In the genomic region with DNA sequence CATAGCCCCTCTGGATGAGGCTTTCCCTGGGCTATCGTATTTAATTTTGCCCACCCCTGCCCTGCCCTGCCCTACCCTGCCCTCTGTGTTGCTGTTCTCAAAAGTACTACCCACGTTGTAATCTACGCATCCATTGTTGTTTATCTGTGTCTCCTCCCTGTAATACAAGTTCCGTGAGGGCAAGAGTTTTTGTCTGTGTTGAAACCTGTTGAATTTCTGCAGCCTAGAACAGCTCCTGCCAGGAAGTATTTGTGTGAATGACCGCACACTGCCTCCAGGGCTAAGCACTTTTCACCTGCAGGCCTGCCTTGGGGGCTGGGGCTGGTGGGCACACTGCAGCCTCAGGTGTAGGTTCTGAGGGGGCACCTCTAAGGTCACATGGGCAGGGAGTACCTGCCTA, we compare ENCODE assay signal across 7 cellular contexts.
"Had no signal": no experiment of that assay in that cellular context is flagged by ENCODE, and none has a peak within 500 bp of the region (broad histone marks: within the 10 kb centered on the region; RNA-seq: fewer than 3 reads in every experiment).

No MANE protein-coding gene starts in this region.

- H3K4me3 ChIP-seq: GM23248, HAP-1, K562 had no signal

- DNase-seq: GM23248, GOT3, H7, IMR-90 had no signal

- ATAC-seq: HCT116, K562 had no signal

- H3K4me1 ChIP-seq: HAP-1 had no signal

- H3K9ac ChIP-seq: GM23248 had no signal

- H2AFZ ChIP-seq: GM23248 had no signal

- H3K36me3 ChIP-seq: HAP-1 had no signal

- H3K27ac ChIP-seq: GM23248 had no signal

- H3K9me3 ChIP-seq: HAP-1 had no signal
